ENCODE assay signal across 23 cellular contexts in the genomic region with DNA sequence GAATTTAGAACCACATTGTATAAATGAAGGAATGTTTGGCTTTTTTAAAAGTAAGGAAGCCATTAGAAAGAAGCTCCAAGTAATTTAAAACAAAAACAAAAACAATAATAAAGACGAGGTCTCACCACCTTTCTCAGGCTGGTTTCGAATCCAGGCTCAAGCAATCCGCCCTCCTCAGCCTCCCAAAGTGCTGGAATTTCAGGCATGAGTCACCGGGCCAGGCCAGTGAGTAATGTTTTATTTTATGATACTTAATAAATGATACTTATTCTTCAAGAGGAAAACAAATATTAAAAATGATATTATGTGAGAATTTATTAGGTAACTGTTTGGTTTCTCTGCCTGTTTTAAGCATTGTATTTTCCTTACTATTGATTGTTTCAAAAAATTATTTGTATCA.
DNase-seq lines count a peak whose midpoint lies in the region; ATAC-seq and TF ChIP-seq lines count a peak whose summit lies in the region.
"Had no signal": no experiment of that assay in that cellular context is flagged by ENCODE, and none has a peak within 500 bp of the region (broad histone marks: within the 10 kb centered on the region; RNA-seq: fewer than 3 reads in every experiment).

No MANE protein-coding gene starts in this region.

- H3K27me3 ChIP-seq in HCT116 (ENCODE audit: insufficient read depth, low read length), result no peaks in the 10 kb centered on the region
- no peaks in the 10 kb centered on the region for H3K27me3 ChIP-seq in RWPE2 (ENCODE audit: insufficient read depth, poor library complexity, severe bottlenecking)
- no peaks in the 10 kb centered on the region for H3K27me3 ChIP-seq in smooth muscle cell (ENCODE audit: low read depth)
- H3K27me3 ChIP-seq: esophagus muscularis mucosa, gastroesophageal sphincter, hepatocyte, right lobe of liver had no signal

- 83% methylated on average over 4 of the region's 4 CpGs for WGBS in smooth muscle cell (ENCODE audit: low lambda C conversion rate)

- H4K20me1 ChIP-seq in HCT116 (ENCODE audit: insufficient read depth), result no peaks in the 10 kb centered on the region
- H4K20me1 ChIP-seq in smooth muscle cell (ENCODE audit: low read depth), result no peaks in the 10 kb centered on the region

- no peak for TF ChIP-seq RAD21 in HCT116 (IDR thresholded peaks at IDR 0.05; ENCODE audit: low read depth)

- H2AFZ ChIP-seq in HCT116 (ENCODE audit: low read depth, low read length, poor library complexity, severe bottlenecking) (peak overlapping the region; percentile 98), smooth muscle cell (ENCODE audit: low read depth) (no peak overlapping the region)
- H2AFZ ChIP-seq: hepatocyte had no signal

- H3K9ac ChIP-seq in HCT116 (ENCODE audit: low read length) (no peak overlapping the region), smooth muscle cell (ENCODE audit: low read depth) (peak overlapping the region; percentile 2)

- BruUV-seq in HCT116 (replicated peaks; lab: Mats Ljungman, UMichigan), result no TSS peak

- H3K4me2 ChIP-seq in HCT116 (ENCODE audit: low read length), result peak overlapping the region; percentile 50; the same call in 1 of the 2 replicates
- H3K4me2 ChIP-seq in smooth muscle cell, result no peak overlapping the region
- H3K4me2 ChIP-seq: hepatocyte had no signal

- H3K4me3 ChIP-seq in HCT116 (replicated peaks in 1 of 2; ENCODE audit: low read depth in 1 of 2, low read length in 2 of 2) (no peak overlapping the region), RWPE2 (ENCODE audit: severe bottlenecking) (no peak overlapping the region), choroid plexus epithelial cell (ENCODE audit: low read depth, low read length) (no peak overlapping the region), smooth muscle cell (no peak overlapping the region)
- H3K4me3 ChIP-seq: esophagus muscularis mucosa, gastroesophageal sphincter, hepatocyte, left ventricle myocardium inferior, right lobe of liver had no signal

- DNase-seq in HCT116 (ENCODE audit: low read depth, low spot score), result no peak
- DNase-seq in RWPE2 (ENCODE audit: low spot score), result no peak
- peak; percentile 9 for DNase-seq in choroid plexus epithelial cell (ENCODE audit: low read depth)
- DNase-seq in smooth muscle cell (lab: John Stamatoyannopoulos, UW; ENCODE audit: unreplicated experiment), result no peak
- DNase-seq in activated T-cell treated with anti-CD3 and anti-CD28 coated beads for 4 hours, result no peak
- no peak for DNase-seq in NCI-H2081 treated with DMSO at 0.1 percent for 48 hours (lab: John Stamatoyannopoulos, UW)
- DNase-seq in nucleus accumbens (lab: John Stamatoyannopoulos, UW), result no peak
- DNase-seq: activated CD4-positive, alpha-beta T cell treated with anti-CD3 and anti-CD28 coated beads, Interleukin-2, amount 10 ng/mL, durations not matched to agents 7 days and 5 days; activated naive CD4-positive, alpha-beta T cell; activated T-cell treated with anti-CD3 and anti-CD28 coated beads, Interleukin-2, amount 50 U/mL, for 48 hours; effector CD4-positive, alpha-beta T cell; KBM-7; left ventricle myocardium inferior; NCI-H1436 treated with DMSO at 0.1 percent for 48 hours; NCI-H510A treated with DMSO at 0.1 percent for 48 hours; right lobe of liver; Right ventricle myocardium superior; stimulated activated CD4-positive, alpha-beta T cell treated with anti-CD3 and anti-CD28 coated beads, Interleukin-12 subunit alpha, Interleukin-12 subunit beta, amount 100 ng/mL, for 4 hours; stimulated activated CD4-positive, alpha-beta T cell treated with anti-CD3 and anti-CD28 coated beads, Interleukin-4, amount 100 ng/mL, for 1 hour; WERI-Rb-1 had no signal

- peak; percentile 54; the same call in 1 of the 2 replicates for ATAC-seq in HCT116
- peak; percentile 79 for ATAC-seq in RWPE2 (ENCODE audit: low read depth)
- ATAC-seq: gastroesophageal sphincter, right lobe of liver had no signal

- no peaks in the 10 kb centered on the region for H3K36me3 ChIP-seq in HCT116 (ENCODE audit: control insufficient read depth in 1 of 2, insufficient read depth in 2 of 2, low read length in 2 of 2)
- no peaks in the 10 kb centered on the region for H3K36me3 ChIP-seq in RWPE2 (ENCODE audit: low read depth)
- no peaks in the 10 kb centered on the region for H3K36me3 ChIP-seq in smooth muscle cell (ENCODE audit: low read depth)
- H3K36me3 ChIP-seq: esophagus muscularis mucosa, gastroesophageal sphincter, left ventricle myocardium inferior, right lobe of liver, WERI-Rb-1 had no signal

- RAD21 ChIA-PET in HCT116 (lab: Charles Lee; ENCODE audit: low non-redundant PET in 1 of 2, low total read pairs in 2 of 2, uncharacterized antibody in 2 of 2, unreplicated experiment in 2 of 2), result no interaction called here

- H3K9me2 ChIP-seq in HCT116 (ENCODE audit: insufficient read depth), result no peaks in the 10 kb centered on the region

- intact Hi-C loops in HCT116 (cut with micrococcal nuclease), result no loop called here

- TF ChIP-seq POLR2A in HCT116 (IDR thresholded peaks at IDR 0.05; ENCODE audit: borderline replicate concordance, extremely low read depth, insufficient read depth, insufficient read length), result no peak

- H3K79me2 ChIP-seq in HCT116 (ENCODE audit: insufficient read depth, low read length) (no peaks in the 10 kb centered on the region), smooth muscle cell (ENCODE audit: low read depth) (no peaks in the 10 kb centered on the region)
- H3K79me2 ChIP-seq: hepatocyte had no signal

- H3K27ac ChIP-seq in HCT116 (ENCODE audit: low read depth, low read length) (no peak overlapping the region), RWPE2 (ENCODE audit: poor library complexity, severe bottlenecking) (no peak overlapping the region), smooth muscle cell (ENCODE audit: low read depth) (peak overlapping the region; percentile 36)
- H3K27ac ChIP-seq: esophagus muscularis mucosa, gastroesophageal sphincter, hepatocyte, left ventricle myocardium inferior, right lobe of liver, WERI-Rb-1 had no signal

- H3K9me3 ChIP-seq in HCT116 (ENCODE audit: control insufficient read depth in 1 of 2, insufficient read depth in 1 of 2, low read depth in 1 of 2, low read length in 2 of 2), result no peaks in the 10 kb centered on the region
- H3K9me3 ChIP-seq in RWPE2 (ENCODE audit: severe bottlenecking), result no peaks in the 10 kb centered on the region
- H3K9me3 ChIP-seq in smooth muscle cell (replicated peaks; ENCODE audit: low read depth), result no peaks in the 10 kb centered on the region
- H3K9me3 ChIP-seq: esophagus muscularis mucosa, right lobe of liver had no signal

- CTCF ChIA-PET in HCT116 (lab: Charles Lee), result no interaction called here

- TF ChIP-seq CTCF in HCT116 (IDR thresholded peaks at IDR 0.05 in 2 of 3, conservative IDR thresholded peaks at IDR 0.05 in 1 of 3; ENCODE audit: borderline replicate concordance in 1 of 3, insufficient read depth in 1 of 3, low read depth in 2 of 3, low read length in 2 of 3) (no peak), RWPE2 (IDR thresholded peaks at IDR 0.05; ENCODE audit: poor library complexity, severe bottlenecking) (no peak), choroid plexus epithelial cell (conservative IDR thresholded peaks at IDR 0.05; ENCODE audit: low read depth, low read length) (no peak), smooth muscle cell (IDR thresholded peaks at IDR 0.05; ENCODE audit: borderline replicate concordance, insufficient read depth, poor library complexity, severe bottlenecking) (no peak)

- H3K4me1 ChIP-seq in HCT116 (ENCODE audit: control insufficient read depth in 1 of 2, insufficient read depth in 2 of 2, low read length in 2 of 2), result peaks cover 3 to 11% of the 10 kb centered on the region in 2 experiments; a peak in 3 of 4 replicates
- peaks cover 14% of the 10 kb centered on the region for H3K4me1 ChIP-seq in RWPE2 (ENCODE audit: insufficient read depth, poor library complexity, severe bottlenecking)
- no peaks in the 10 kb centered on the region for H3K4me1 ChIP-seq in smooth muscle cell (ENCODE audit: low read depth)
- H3K4me1 ChIP-seq: left ventricle myocardium inferior, right lobe of liver had no signal

- POLR2A ChIA-PET in HCT116 (lab: Charles Lee), result no interaction called here

- H3F3A ChIP-seq in smooth muscle cell (ENCODE audit: low read depth), result no peaks in the 10 kb centered on the region

TF ChIP-seq in HCT116, 20 proteins besides CTCF, POLR2A, EP300 and RAD21:
- TF ChIP-seq FOSL1 (IDR thresholded peaks at IDR 0.05; ENCODE audit: low read depth) (peak; percentile 35), TCF7L2 (IDR thresholded peaks at IDR 0.05; ENCODE audit: borderline replicate concordance, extremely low read depth, insufficient read depth, insufficient read length) (no peak), EGR1 (IDR thresholded peaks at IDR 0.05; ENCODE audit: low read depth) (no peak), SRF (IDR thresholded peaks at IDR 0.05; ENCODE audit: low read depth) (no peak), EZH2phosphoT487 (IDR thresholded peaks at IDR 0.05; ENCODE audit: borderline replicate concordance) (no peak), EZH2 (IDR thresholded peaks at IDR 0.05) (no peak)
